Comparison of ENCODE assay signal across 27 cellular contexts in the genomic region with DNA sequence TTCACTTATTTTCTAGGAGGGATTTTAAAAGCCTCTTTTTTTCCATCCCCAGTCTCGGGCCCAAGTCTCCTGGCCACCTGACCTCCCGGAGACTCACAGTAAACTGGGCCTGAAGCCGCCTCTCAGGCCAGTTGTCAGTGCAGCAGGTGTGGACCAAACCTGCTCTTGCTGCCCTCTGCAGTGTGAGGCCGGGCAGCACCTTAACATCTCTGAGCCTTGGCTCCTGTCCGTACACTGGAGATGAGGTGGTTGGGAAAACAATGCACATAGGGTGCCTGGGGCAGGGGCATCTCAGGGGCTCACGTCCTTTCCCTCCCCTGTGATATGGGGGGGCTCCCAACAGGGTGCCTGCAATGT. TPM values are rescaled to one million over a fixed set of nuclear protein-coding genes. Genes with fewer than 3 reads are reported as not detected.
"Had no signal": no experiment of that assay in that cellular context is flagged by ENCODE, and none has a peak within 500 bp of the region (broad histone marks: within the 10 kb centered on the region; RNA-seq: fewer than 3 reads in every experiment).

No MANE protein-coding gene starts in this region.

- H3K9me3 Mint-ChIP-seq: activated CD4-positive, alpha-beta memory T cell treated with anti-CD3 and anti-CD28 coated beads, Interleukin-2, amount 10 ng/mL, durations not matched to agents 7 days and 5 days; activated naive CD4-positive, alpha-beta T cell treated with anti-CD3 and anti-CD28 coated beads for 36 hours; activated T-helper 17 cell treated with anti-CD3 and anti-CD28 coated beads, Interleukin-2, amount 50 U/mL, for 72 hours; T-cell had no signal

- H3K27ac ChIP-seq: brain microvascular endothelial cell, cardiac muscle cell, SK-N-MC had no signal

- H3K36me3 Mint-ChIP-seq: activated naive CD8-positive, alpha-beta T cell; T-cell had no signal

- H3K4me1 Mint-ChIP-seq: activated CD4-positive, alpha-beta memory T cell treated with anti-CD3 and anti-CD28 coated beads, Interleukin-2, amount 10 ng/mL, durations not matched to agents 7 days and 5 days; activated CD4-positive, alpha-beta T cell treated with anti-CD3 and anti-CD28 coated beads for 36 hours; T-cell had no signal

- H3K36me3 ChIP-seq: brain microvascular endothelial cell, cardiac muscle cell had no signal

- H3K4me3 ChIP-seq: cardiac muscle cell, SK-N-MC had no signal

- H3K27ac Mint-ChIP-seq: activated CD4-positive, alpha-beta memory T cell treated with anti-CD3 and anti-CD28 coated beads, Interleukin-2, amount 10 ng/mL, durations not matched to agents 7 days and 5 days; activated CD4-positive, alpha-beta T cell treated with anti-CD3 and anti-CD28 coated beads for 36 hours; activated naive CD4-positive, alpha-beta T cell treated with anti-CD3 and anti-CD28 coated beads for 36 hours; activated naive CD8-positive, alpha-beta T cell; activated T-helper 17 cell treated with anti-CD3 and anti-CD28 coated beads, Interleukin-2, amount 50 U/mL, for 72 hours; T-cell had no signal

- H3K4me3 Mint-ChIP-seq: activated CD4-positive, alpha-beta memory T cell treated with anti-CD3 and anti-CD28 coated beads, Interleukin-2, amount 10 ng/mL, durations not matched to agents 7 days and 5 days; activated CD4-positive, alpha-beta T cell treated with anti-CD3 and anti-CD28 coated beads for 36 hours; activated naive CD4-positive, alpha-beta T cell treated with anti-CD3 and anti-CD28 coated beads for 36 hours; activated naive CD8-positive, alpha-beta T cell; activated T-helper 17 cell treated with anti-CD3 and anti-CD28 coated beads, Interleukin-2, amount 50 U/mL, for 72 hours; T-cell had no signal

- H3K27me3 Mint-ChIP-seq: activated CD4-positive, alpha-beta memory T cell treated with anti-CD3 and anti-CD28 coated beads, Interleukin-2, amount 10 ng/mL, durations not matched to agents 7 days and 5 days had no signal

- H3K27me3 ChIP-seq: brain microvascular endothelial cell, cardiac muscle cell had no signal

- ATAC-seq: activated CD4-positive, alpha-beta T cell treated with anti-CD3 and anti-CD28 coated beads for 36 hours; activated T-helper 17 cell treated with anti-CD3 and anti-CD28 coated beads, Interleukin-2, amount 50 U/mL, for 72 hours; Panc1; Right ventricle myocardium inferior; T-cell had no signal

- DNase-seq: activated CD4-positive, alpha-beta memory T cell treated with anti-CD3 and anti-CD28 coated beads, Interleukin-2, amount 10 ng/mL, durations not matched to agents 7 days and 5 days; activated CD4-positive, alpha-beta T cell treated with anti-CD3 and anti-CD28 coated beads for 36 hours; activated CD4-positive, alpha-beta T cell treated with anti-CD3 and anti-CD28 coated beads, Interleukin-2, amount 50 U/mL, for 1 hour; activated gamma-delta T cell; activated naive CD4-positive, alpha-beta T cell treated with anti-CD3 and anti-CD28 coated beads for 36 hours; activated T-cell treated with anti-CD3 and anti-CD28 coated beads for 4 hours; activated T-cell treated with anti-CD3 and anti-CD28 coated beads, Interleukin-2, amount 50 U/mL, for 48 hours; amygdala; brain microvascular endothelial cell; NCI-H1105 treated with DMSO at 0.1 percent for 48 hours; NCI-H1436 treated with DMSO at 0.1 percent for 48 hours; NCI-H187; NCI-H2081; NCI-H2227 treated with DMSO at 0.1 percent for 48 hours; NCI-H446 treated with DMSO at 0.1 percent for 48 hours; NCI-H748 treated with DMSO at 0.1 percent for 48 hours; NK-92 treated with Interleukin-12 subunit alpha and Interleukin-12 subunit beta, amount 100 ng/mL, for 24 hours; OCI-M1; T-cell; T-helper 2 cell; T1000 had no signal

RNA-seq across cellular contexts. Expression of a gene that starts 45.1 kb away (rescaled TPM):
- total RNA-seq: activated CD4-positive, alpha-beta memory T cell treated with anti-CD3 and anti-CD28 coated beads, Interleukin-2, amount 10 ng/mL, durations not matched to agents 7 days and 5 days; activated CD4-positive, alpha-beta T cell treated with anti-CD3 and anti-CD28 coated beads for 36 hours; activated naive CD4-positive, alpha-beta T cell treated with anti-CD3 and anti-CD28 coated beads for 36 hours; activated T-helper 17 cell treated with anti-CD3 and anti-CD28 coated beads, Interleukin-2, amount 50 U/mL, for 72 hours; Right ventricle myocardium inferior had no signal
